ENCODE assay signal across 9 cellular contexts in the genomic region with DNA sequence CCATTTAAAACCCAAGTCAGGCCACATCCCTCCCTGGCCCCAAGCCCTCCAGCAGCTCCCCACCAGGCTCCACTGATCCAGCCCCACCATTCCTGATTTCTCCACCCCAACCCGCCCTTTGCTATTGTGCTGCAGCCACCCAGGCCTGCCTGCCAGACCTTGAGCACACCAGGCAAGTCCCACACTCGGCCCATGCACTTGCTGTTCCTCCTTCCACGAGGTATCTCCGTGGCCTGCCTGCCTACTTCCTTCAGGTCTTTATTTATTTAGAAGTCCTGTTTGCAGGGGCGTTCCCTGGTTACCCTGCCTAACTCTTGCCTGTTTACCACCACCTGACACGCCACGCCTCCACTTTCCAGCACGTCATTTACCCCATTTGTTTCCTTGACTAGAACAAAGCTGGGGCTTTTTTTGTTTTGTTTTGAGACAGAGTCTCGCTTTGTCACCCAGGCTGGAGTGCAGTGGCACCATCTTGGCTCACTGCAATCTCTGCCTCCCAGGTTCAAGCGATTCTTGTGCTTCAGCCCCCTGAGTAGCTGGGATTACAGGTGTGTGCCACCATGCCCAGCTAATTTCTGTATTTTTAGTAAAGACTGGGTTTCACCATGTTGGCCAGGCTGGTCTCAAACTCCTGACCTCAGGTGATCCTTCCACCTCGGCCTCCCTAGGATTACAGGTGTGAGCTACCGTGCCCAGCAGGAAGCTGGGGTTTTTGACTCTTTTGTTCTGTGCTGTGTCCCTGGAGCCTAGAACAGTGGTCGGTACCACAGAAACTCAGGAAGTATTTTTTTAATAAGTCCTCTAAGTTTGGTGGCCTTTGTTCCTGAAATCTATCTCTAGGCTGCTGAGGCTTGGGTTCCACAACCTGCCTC. TPM values are rescaled to one million over a fixed set of nuclear protein-coding genes. Genes with fewer than 3 reads are reported as not detected.
DNase-seq lines count a peak whose midpoint lies in the region; ATAC-seq, FAIRE-seq and TF ChIP-seq lines count a peak whose summit lies in the region.
"Had no signal": no experiment of that assay in that cellular context is flagged by ENCODE, and none has a peak within 500 bp of the region (broad histone marks: within the 10 kb centered on the region; RNA-seq: fewer than 3 reads in every experiment).

No MANE protein-coding gene starts in this region.

- peaks cover 0 to 59% (median 21%) of the 10 kb centered on the region in 11 experiments; a peak in 14 of 22 replicates for H4K20me1 ChIP-seq in BLaER1 treated with 17β-estradiol and CSF1 and Interleukin-3, amounts not matched to agents 10 nM and 100 nM

- H3K36me3 ChIP-seq in BLaER1 treated with 17β-estradiol and CSF1 and Interleukin-3, amounts not matched to agents 10 nM and 100 nM: peaks cover 0 to 63% (median 45%) of the 10 kb centered on the region in 11 experiments; a peak in 15 of 22 replicates
- no peaks in the 10 kb centered on the region for H3K36me3 ChIP-seq in prostate gland

- H3K27ac ChIP-seq in BLaER1 treated with 17β-estradiol and CSF1 and Interleukin-3, amounts not matched to agents 10 nM and 100 nM: peak overlapping the region; percentile 35 to 75 (median 69); a peak in 21 of 22 replicates
- H3K27ac ChIP-seq in prostate gland: peak overlapping the region; percentile 65 to 82

- 69% methylated on average over 13 of the region's 13 CpGs for WGBS in prostate gland

- TF ChIP-seq POLR2A in prostate gland (IDR thresholded peaks at IDR 0.05): no peak

- POLR2A ChIA-PET in WTC11 (lab: Charles Lee): no interaction called here

- peak; percentile 42 for ATAC-seq in GM18873 (IDR thresholded peaks at IDR 0.05; ENCODE audit: low FRiP score, unreplicated experiment)
- ATAC-seq in HG03095 (IDR thresholded peaks at IDR 0.05; ENCODE audit: unreplicated experiment): peak; percentile 40
- ATAC-seq in WTC11: no peak; the same call in 1 of the 2 replicates
- ATAC-seq in central memory CD8-positive, alpha-beta T cell (replicated peaks; ENCODE audit: extremely low read depth, poor library complexity, severe bottlenecking): peak; percentile 84

- peak overlapping the region; percentile 69 to 99 (median 86) for H3K4me2 ChIP-seq in BLaER1 treated with 17β-estradiol and CSF1 and Interleukin-3, amounts not matched to agents 10 nM and 100 nM

- TF ChIP-seq CTCF in WTC11 (IDR thresholded peaks at IDR 0.05) (no peak), prostate gland (IDR thresholded peaks at IDR 0.05) (no peak)

- peak overlapping the region; percentile 70; the same call in 1 of the 2 replicates for H3K27ac Mint-ChIP-seq in WTC11
- peak overlapping the region; percentile 100 for H3K27ac Mint-ChIP-seq in central memory CD8-positive, alpha-beta T cell (ENCODE audit: low read depth)

- no peak for DNase-seq in WTC11 (ENCODE audit: low spot score)
- DNase-seq in central memory CD8-positive, alpha-beta T cell (ENCODE audit: low spot score in 2 of 2): peak; percentile 85 to 98
- DNase-seq in prostate gland (ENCODE audit: low spot score): peak; percentile 75
- DNase-seq in NCI-H146 (lab: John Stamatoyannopoulos, UW): no peak
- DNase-seq in urothelium cell line (ENCODE audit: low spot score): no peak

- H3K27me3 ChIP-seq in BLaER1 treated with 17β-estradiol and CSF1 and Interleukin-3, amounts not matched to agents 10 nM and 100 nM: peaks cover 0 to 26% (median 0%) of the 10 kb centered on the region in 11 experiments; a peak in 6 of 22 replicates
- H3K27me3 ChIP-seq in prostate gland (replicated peaks; ENCODE audit: insufficient read depth): no peaks in the 10 kb centered on the region

- CTCF ChIA-PET in WTC11 (lab: Charles Lee): interaction anchor here (0.6 to 10.0 kb wide), 17 partner anchors 14 to 273 kb away, joined by 3 to 143 read pairs (median 7); a partner anchor contains a TSS

- H3K4me3 ChIP-seq in BLaER1 treated with 17β-estradiol and CSF1 and Interleukin-3, amounts not matched to agents 10 nM and 100 nM: peak overlapping the region in 3 of 10 experiments; percentile 0 to 54 (median 1); a peak in 2 of 20 replicates
- H3K4me3 ChIP-seq in prostate gland: no peak overlapping the region

- intact Hi-C loops in prostate gland (cut with DNase I): loop anchor here (2.0 to 5.0 kb wide), 2 partner anchors 115 to 188 kb away; no protein-coding TSS in a partner anchor

- peak overlapping the region in 10 of 11 experiments; percentile 36 to 77 (median 60); a peak in 20 of 22 replicates for H3K9ac ChIP-seq in BLaER1 treated with 17β-estradiol and CSF1 and Interleukin-3, amounts not matched to agents 10 nM and 100 nM

- peaks cover 67% of the 10 kb centered on the region for H3K36me3 Mint-ChIP-seq in WTC11
- H3K36me3 Mint-ChIP-seq in central memory CD8-positive, alpha-beta T cell (ENCODE audit: insufficient read depth): peaks cover 33% of the 10 kb centered on the region

- no peak overlapping the region for H3K4me3 Mint-ChIP-seq in WTC11
- peak overlapping the region; percentile 74 for H3K4me3 Mint-ChIP-seq in central memory CD8-positive, alpha-beta T cell

- no peaks in the 10 kb centered on the region for H3K9me3 ChIP-seq in BLaER1 treated with 17β-estradiol and CSF1 and Interleukin-3, amounts not matched to agents 10 nM and 100 nM (replicated peaks in 1 of 11)
- no peaks in the 10 kb centered on the region for H3K9me3 ChIP-seq in prostate gland

- H3K4me1 ChIP-seq in BLaER1 treated with 17β-estradiol and CSF1 and Interleukin-3, amounts not matched to agents 10 nM and 100 nM: peaks cover 61 to 92% (median 88%) of the 10 kb centered on the region in 10 experiments
- peaks cover 2% of the 10 kb centered on the region for H3K4me1 ChIP-seq in prostate gland (replicated peaks)

- H3K9me3 Mint-ChIP-seq in WTC11: no peaks in the 10 kb centered on the region
- no peaks in the 10 kb centered on the region for H3K9me3 Mint-ChIP-seq in central memory CD8-positive, alpha-beta T cell

- no peaks in the 10 kb centered on the region for H3K27me3 Mint-ChIP-seq in WTC11 (ENCODE audit: low read depth)
- H3K27me3 Mint-ChIP-seq in central memory CD8-positive, alpha-beta T cell: no peaks in the 10 kb centered on the region

- FAIRE-seq in urothelium cell line (lab: Jason Lieb, UNC): no peak

- peaks cover 23% of the 10 kb centered on the region for H3K4me1 Mint-ChIP-seq in WTC11
- H3K4me1 Mint-ChIP-seq in central memory CD8-positive, alpha-beta T cell: peaks cover 30% of the 10 kb centered on the region

TF ChIP-seq in WTC11, 78 proteins besides CTCF, POLR2A, EP300 and RAD21:
- TF ChIP-seq NFE2L1 (CRISPR knock-in tag; IDR thresholded peaks at IDR 0.05) (no peak), NFATC4 (CRISPR knock-in tag; IDR thresholded peaks at IDR 0.05) (no peak)
- TF ChIP-seq, protein P1, sequence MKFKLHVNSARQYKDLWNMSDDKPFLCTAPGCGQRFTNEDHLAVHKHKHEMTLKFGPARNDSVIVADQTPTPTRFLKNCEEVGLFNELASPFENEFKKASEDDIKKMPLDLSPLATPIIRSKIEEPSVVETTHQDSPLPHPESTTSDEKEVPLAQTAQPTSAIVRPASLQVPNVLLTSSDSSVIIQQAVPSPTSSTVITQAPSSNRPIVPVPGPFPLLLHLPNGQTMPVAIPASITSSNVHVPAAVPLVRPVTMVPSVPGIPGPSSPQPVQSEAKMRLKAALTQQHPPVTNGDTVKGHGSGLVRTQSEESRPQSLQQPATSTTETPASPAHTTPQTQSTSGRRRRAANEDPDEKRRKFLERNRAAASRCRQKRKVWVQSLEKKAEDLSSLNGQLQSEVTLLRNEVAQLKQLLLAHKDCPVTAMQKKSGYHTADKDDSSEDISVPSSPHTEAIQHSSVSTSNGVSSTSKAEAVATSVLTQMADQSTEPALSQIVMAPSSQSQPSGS (CRISPR knock-in tag; IDR thresholded peaks at IDR 0.05; ENCODE audit: borderline replicate concordance, low read depth): no peak
- TF ChIP-seq, protein P2, sequence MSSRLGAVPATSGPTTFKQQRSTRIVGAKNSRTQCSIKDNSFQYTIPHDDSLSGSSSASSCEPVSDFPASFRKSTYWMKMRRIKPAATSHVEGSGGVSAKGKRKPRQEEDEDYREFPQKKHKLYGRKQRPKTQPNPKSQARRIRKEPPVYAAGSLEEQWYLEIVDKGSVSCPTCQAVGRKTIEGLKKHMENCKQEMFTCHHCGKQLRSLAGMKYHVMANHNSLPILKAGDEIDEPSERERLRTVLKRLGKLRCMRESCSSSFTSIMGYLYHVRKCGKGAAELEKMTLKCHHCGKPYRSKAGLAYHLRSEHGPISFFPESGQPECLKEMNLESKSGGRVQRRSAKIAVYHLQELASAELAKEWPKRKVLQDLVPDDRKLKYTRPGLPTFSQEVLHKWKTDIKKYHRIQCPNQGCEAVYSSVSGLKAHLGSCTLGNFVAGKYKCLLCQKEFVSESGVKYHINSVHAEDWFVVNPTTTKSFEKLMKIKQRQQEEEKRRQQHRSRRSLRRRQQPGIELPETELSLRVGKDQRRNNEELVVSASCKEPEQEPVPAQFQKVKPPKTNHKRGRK (CRISPR knock-in tag; IDR thresholded peaks at IDR 0.05; ENCODE audit: borderline replicate concordance): peak; percentile 88; the same call in 1 of the 2 replicates

RNA-seq across cellular contexts. Expression of a gene that starts 6.7 kb away (rescaled TPM):
- 40.3 to 43.7 TPM (median 41.7 TPM) in 3 replicates for total RNA-seq in WTC11 (2021)
- 10 to 100 TPM; 10.3 to 10.8 TPM for total RNA-seq in prostate gland

RNA-seq across cellular contexts. Expression of a gene that starts 13.6 kb away (rescaled TPM):
- total RNA-seq in WTC11 (2021) (2.8 to 3.6 TPM (median 2.8 TPM) in 3 replicates), prostate gland (under 1 TPM; 0.17 to 0.36 TPM)

RNA-seq across cellular contexts. Expression of a gene that starts 25.3 kb away (rescaled TPM):
- total RNA-seq in WTC11 (2021) (2.1 to 2.4 TPM (median 2.2 TPM) in 3 replicates), prostate gland (not detected)

RNA-seq across cellular contexts. Expression of a gene that starts 29.0 kb away (rescaled TPM):
- total RNA-seq in WTC11 (2021) (19.5 to 25.3 TPM (median 24.0 TPM) in 3 replicates), prostate gland (1 to 10 TPM in 1 of 2 donors, under 1 TPM in 1; 0.46 to 2.3 TPM)
- total RNA-seq: HT1080 had no signal

Comparison
In these comparisons a context has a peak if more than half of its experiments do, and no peak if none do; other contexts are left out.
1. DNase-seq: peak in central memory CD8-positive, alpha-beta T cell (2 of 2) and prostate gland (single experiment); none in WTC11 (single experiment), NCI-H146 (single experiment) and urothelium cell line (single experiment).